Comparison of ENCODE assay signal across 11 cellular contexts in the genomic region with DNA sequence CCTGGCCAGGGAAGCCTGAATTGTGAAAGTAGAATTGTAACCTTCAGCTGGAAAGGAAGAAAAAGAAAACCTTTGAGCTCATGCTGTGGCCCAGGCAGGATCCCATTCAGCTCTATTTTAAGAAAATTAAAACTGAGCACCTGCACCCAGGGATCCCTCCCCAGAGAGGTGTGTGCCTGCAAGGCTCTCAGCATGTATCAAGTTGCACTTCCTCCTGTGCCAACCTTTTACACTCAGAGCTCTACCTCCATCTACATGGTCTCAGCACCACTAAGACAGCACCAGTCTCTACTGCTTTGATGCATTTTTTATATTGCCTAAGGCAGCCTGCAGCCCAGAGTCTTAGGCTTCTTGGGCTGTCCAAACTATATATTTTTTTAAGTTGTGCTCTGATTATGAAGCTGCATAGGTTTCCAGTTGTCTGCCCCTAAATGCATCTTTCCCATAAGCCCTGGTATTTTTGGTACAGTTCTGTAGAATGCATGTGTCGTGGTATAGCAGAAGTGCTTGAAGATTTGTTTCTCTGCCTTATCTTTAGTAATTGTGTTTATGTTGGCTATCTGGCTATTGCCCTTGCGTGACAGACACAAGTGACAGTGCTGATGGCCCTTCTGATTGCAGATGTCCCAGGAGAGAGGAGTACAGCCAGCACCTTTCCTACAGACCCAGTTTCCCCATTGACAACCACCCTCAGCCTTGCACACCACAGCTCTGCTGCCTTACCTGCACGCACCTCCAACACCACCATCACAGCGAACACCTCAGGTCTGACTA.
A peak's percentile ranks its signal among the peaks of the same experiment; 100 is the strongest.
DNase-seq lines count a peak whose midpoint lies in the region; ATAC-seq and TF ChIP-seq lines count a peak whose summit lies in the region.
"Had no signal": no experiment of that assay in that cellular context is flagged by ENCODE, and none has a peak within 500 bp of the region (broad histone marks: within the 10 kb centered on the region; RNA-seq: fewer than 3 reads in every experiment).

No MANE protein-coding gene starts in this region.

- no peaks in the 10 kb centered on the region for H4K20me1 ChIP-seq in MM.1S (ENCODE audit: insufficient read depth, low read length)

- H3K4me3 Mint-ChIP-seq in activated CD4-positive, alpha-beta T cell treated with anti-CD3 and anti-CD28 coated beads, Interleukin-2, amount 10 ng/mL, durations not matched to agents 24 days and 14 days, result no peak overlapping the region
- H3K4me3 Mint-ChIP-seq in activated CD8-positive, alpha-beta T cell treated with anti-CD3 and anti-CD28 coated beads, Interleukin-2, amount 10 ng/mL, durations not matched to agents 7 days and 5 days, result no peak overlapping the region
- H3K4me3 Mint-ChIP-seq in natural killer cell treated with Interleukin-12 subunit alpha and Interleukin-12 subunit beta and Interleukin-15 and Interleukin-18, amount 100 ng/mL, for 72 hours, result peak overlapping the region; percentile 14
- no peak overlapping the region for H3K4me3 Mint-ChIP-seq in activated CD4-positive, alpha-beta T cell treated with anti-CD3 and anti-CD28 coated beads, Interleukin-2, amount 10 ng/mL, durations not matched to agents 7 days and 5 days

- peaks cover 15% of the 10 kb centered on the region for H3F3A ChIP-seq in MM.1S (ENCODE audit: insufficient read depth, low read length)

- WGBS in esophagus squamous epithelium, 2 donors, result 75 to 86% methylated on average over 4 of the region's 4 CpGs

- H2AFZ ChIP-seq in MM.1S (ENCODE audit: low read length), result 0 out of 2 replicates have a peak overlapping the region, but pooled peaks have one; percentile 11

- H3K4me1 ChIP-seq in MM.1S (ENCODE audit: low read length), result peaks cover 22% of the 10 kb centered on the region
- peaks cover 0 to 5% (median 0%) of the 10 kb centered on the region in 3 donors for H3K4me1 ChIP-seq in esophagus squamous epithelium

- DNase-seq in activated CD4-positive, alpha-beta T cell treated with anti-CD3 and anti-CD28 coated beads, Interleukin-2, amount 10 ng/mL, durations not matched to agents 24 days and 14 days, result no peak
- DNase-seq in activated CD4-positive, alpha-beta T cell treated with anti-CD3 and anti-CD28 coated beads, Interleukin-2, amount 50 U/mL, for 1 hour, result no peak
- peak; percentile 77 for DNase-seq in MM.1S
- DNase-seq in activated CD8-positive, alpha-beta T cell treated with anti-CD3 and anti-CD28 coated beads, Interleukin-2, amount 10 ng/mL, durations not matched to agents 7 days and 5 days, result no peak
- DNase-seq in natural killer cell treated with Interleukin-12 subunit alpha and Interleukin-12 subunit beta and Interleukin-15 and Interleukin-18, amount 100 ng/mL, for 72 hours (ENCODE audit: low spot score), result no peak
- DNase-seq in HT-29 (ENCODE audit: low spot score), result no peak
- no peak for DNase-seq in esophagus squamous epithelium (lab: John Stamatoyannopoulos, UW)
- DNase-seq in activated CD4-positive, alpha-beta T cell treated with anti-CD3 and anti-CD28 coated beads, Interleukin-2, amount 10 ng/mL, durations not matched to agents 7 days and 5 days, result no peak
- DNase-seq: activated CD8-positive, alpha-beta memory T cell treated with anti-CD3 and anti-CD28 coated beads, Interleukin-2, amount 50 U/mL, for 4 hours; brain microvascular endothelial cell; lower lobe of right lung had no signal

- no peaks in the 10 kb centered on the region for H3K79me2 ChIP-seq in MM.1S (ENCODE audit: low read length)

- TF ChIP-seq CTCF in MM.1S (IDR thresholded peaks at IDR 0.05; ENCODE audit: low read length) (no peak), esophagus squamous epithelium (IDR thresholded peaks at IDR 0.05) (no peak)

- CTCF ChIA-PET in activated CD8-positive, alpha-beta T cell treated with anti-CD3 and anti-CD28 coated beads, Interleukin-2, amount 10 ng/mL, durations not matched to agents 7 days and 5 days (lab: Charles Lee), result interaction anchor here (1.0 to 1.7 kb wide), 7 partner anchors 16 to 542 kb away, joined by 3 to 5 read pairs (median 3); no protein-coding TSS in a partner anchor
- CTCF ChIA-PET in activated CD4-positive, alpha-beta T cell treated with anti-CD3 and anti-CD28 coated beads, Interleukin-2, amount 10 ng/mL, durations not matched to agents 7 days and 5 days (lab: Charles Lee), result interaction anchor here (0.6 to 2.7 kb wide), 7 partner anchors 11 to 48 kb away, joined by 3 to 13 read pairs (median 4); no protein-coding TSS in a partner anchor

- POLR2A ChIA-PET in activated CD8-positive, alpha-beta T cell treated with anti-CD3 and anti-CD28 coated beads, Interleukin-2, amount 10 ng/mL, durations not matched to agents 7 days and 5 days (lab: Charles Lee), result interaction anchor here (1.0 kb wide), 1 partner anchor 41 kb away, joined by 3 read pairs; no protein-coding TSS in a partner anchor
- POLR2A ChIA-PET in activated CD4-positive, alpha-beta T cell treated with anti-CD3 and anti-CD28 coated beads, Interleukin-2, amount 10 ng/mL, durations not matched to agents 7 days and 5 days (lab: Charles Lee), result no interaction called here

- ATAC-seq in activated CD8-positive, alpha-beta T cell treated with anti-CD3 and anti-CD28 coated beads, Interleukin-2, amount 10 ng/mL, durations not matched to agents 7 days and 5 days, result peak; percentile 12
- ATAC-seq in natural killer cell treated with Interleukin-12 subunit alpha and Interleukin-12 subunit beta and Interleukin-15 and Interleukin-18, amount 100 ng/mL, for 72 hours, result no peak
- ATAC-seq: lower lobe of right lung had no signal

- H3K4me1 Mint-ChIP-seq in activated CD4-positive, alpha-beta T cell treated with anti-CD3 and anti-CD28 coated beads, Interleukin-2, amount 10 ng/mL, durations not matched to agents 24 days and 14 days, result peaks cover 66% of the 10 kb centered on the region
- peaks cover 70% of the 10 kb centered on the region for H3K4me1 Mint-ChIP-seq in activated CD8-positive, alpha-beta T cell treated with anti-CD3 and anti-CD28 coated beads, Interleukin-2, amount 10 ng/mL, durations not matched to agents 7 days and 5 days (ENCODE audit: low read depth)
- peaks cover 51 to 63% of the 10 kb centered on the region in 2 donors for H3K4me1 Mint-ChIP-seq in natural killer cell treated with Interleukin-12 subunit alpha and Interleukin-12 subunit beta and Interleukin-15 and Interleukin-18, amount 100 ng/mL, for 72 hours (ENCODE audit: low read depth in 2 of 2)
- H3K4me1 Mint-ChIP-seq in activated CD4-positive, alpha-beta T cell treated with anti-CD3 and anti-CD28 coated beads, Interleukin-2, amount 10 ng/mL, durations not matched to agents 7 days and 5 days, result peaks cover 74% of the 10 kb centered on the region

- TF ChIP-seq POLR2A in esophagus squamous epithelium (IDR thresholded peaks at IDR 0.05), result no peak

- intact Hi-C loops in activated CD4-positive, alpha-beta T cell treated with anti-CD3 and anti-CD28 coated beads, Interleukin-2, amount 10 ng/mL, durations not matched to agents 24 days and 14 days (cut with micrococcal nuclease), result no loop called here
- intact Hi-C loops in esophagus squamous epithelium (cut with DNase I), result no loop called here

- H3K4me3 ChIP-seq in MM.1S (ENCODE audit: low read length) (no peak overlapping the region), esophagus squamous epithelium (no peak overlapping the region)
- H3K4me3 ChIP-seq: lower lobe of right lung had no signal

- peaks cover 79% of the 10 kb centered on the region for H3K36me3 Mint-ChIP-seq in activated CD4-positive, alpha-beta T cell treated with anti-CD3 and anti-CD28 coated beads, Interleukin-2, amount 10 ng/mL, durations not matched to agents 24 days and 14 days (ENCODE audit: low read depth)
- H3K36me3 Mint-ChIP-seq in activated CD8-positive, alpha-beta T cell treated with anti-CD3 and anti-CD28 coated beads, Interleukin-2, amount 10 ng/mL, durations not matched to agents 7 days and 5 days (ENCODE audit: low read depth), result peaks cover 83% of the 10 kb centered on the region
- H3K36me3 Mint-ChIP-seq in natural killer cell treated with Interleukin-12 subunit alpha and Interleukin-12 subunit beta and Interleukin-15 and Interleukin-18, amount 100 ng/mL, for 72 hours, result peaks cover 70% of the 10 kb centered on the region
- peaks cover 85% of the 10 kb centered on the region for H3K36me3 Mint-ChIP-seq in activated CD4-positive, alpha-beta T cell treated with anti-CD3 and anti-CD28 coated beads, Interleukin-2, amount 10 ng/mL, durations not matched to agents 7 days and 5 days (ENCODE audit: low read depth)

- H3K9me3 ChIP-seq in MM.1S (replicated peaks; ENCODE audit: insufficient read depth, low read length), result no peaks in the 10 kb centered on the region
- no peaks in the 10 kb centered on the region for H3K9me3 ChIP-seq in esophagus squamous epithelium
- H3K9me3 ChIP-seq: lower lobe of right lung had no signal

- peak overlapping the region; percentile 80 for H3K27ac Mint-ChIP-seq in activated CD4-positive, alpha-beta T cell treated with anti-CD3 and anti-CD28 coated beads, Interleukin-2, amount 10 ng/mL, durations not matched to agents 24 days and 14 days
- peak overlapping the region; percentile 13 for H3K27ac Mint-ChIP-seq in activated CD8-positive, alpha-beta T cell treated with anti-CD3 and anti-CD28 coated beads, Interleukin-2, amount 10 ng/mL, durations not matched to agents 7 days and 5 days
- H3K27ac Mint-ChIP-seq in natural killer cell treated with Interleukin-12 subunit alpha and Interleukin-12 subunit beta and Interleukin-15 and Interleukin-18, amount 100 ng/mL, for 72 hours, result peak overlapping the region; percentile 77 to 91
- H3K27ac Mint-ChIP-seq in activated CD4-positive, alpha-beta T cell treated with anti-CD3 and anti-CD28 coated beads, Interleukin-2, amount 10 ng/mL, durations not matched to agents 7 days and 5 days, result no peak overlapping the region

- H3K36me3 ChIP-seq in MM.1S (replicated peaks; ENCODE audit: insufficient read depth, low read length), result no peaks in the 10 kb centered on the region
- H3K36me3 ChIP-seq in esophagus squamous epithelium, result no peaks in the 10 kb centered on the region
- H3K36me3 ChIP-seq: brain microvascular endothelial cell had no signal

- no peak overlapping the region for H3K9ac ChIP-seq in MM.1S (ENCODE audit: low read length)

- H3K9me3 Mint-ChIP-seq in activated CD4-positive, alpha-beta T cell treated with anti-CD3 and anti-CD28 coated beads, Interleukin-2, amount 10 ng/mL, durations not matched to agents 24 days and 14 days, result no peaks in the 10 kb centered on the region
- H3K9me3 Mint-ChIP-seq in activated CD8-positive, alpha-beta T cell treated with anti-CD3 and anti-CD28 coated beads, Interleukin-2, amount 10 ng/mL, durations not matched to agents 7 days and 5 days (ENCODE audit: insufficient read depth), result no peaks in the 10 kb centered on the region
- no peaks in the 10 kb centered on the region for H3K9me3 Mint-ChIP-seq in natural killer cell treated with Interleukin-12 subunit alpha and Interleukin-12 subunit beta and Interleukin-15 and Interleukin-18, amount 100 ng/mL, for 72 hours
- H3K9me3 Mint-ChIP-seq in activated CD4-positive, alpha-beta T cell treated with anti-CD3 and anti-CD28 coated beads, Interleukin-2, amount 10 ng/mL, durations not matched to agents 7 days and 5 days, result no peaks in the 10 kb centered on the region

- H3K27ac ChIP-seq in MM.1S (ENCODE audit: low read length) (peak overlapping the region; percentile 38; the same call in 1 of the 2 replicates), esophagus squamous epithelium (no peak overlapping the region)
- H3K27ac ChIP-seq: brain microvascular endothelial cell, lower lobe of right lung had no signal

- H3K27me3 ChIP-seq in MM.1S (replicated peaks; ENCODE audit: insufficient read depth, low read length) (no peaks in the 10 kb centered on the region), esophagus squamous epithelium (no peaks in the 10 kb centered on the region)
- H3K27me3 ChIP-seq: brain microvascular endothelial cell had no signal

- H3K9me2 ChIP-seq in MM.1S (replicated peaks; ENCODE audit: insufficient read depth, low read length), result no peaks in the 10 kb centered on the region

- H3K27me3 Mint-ChIP-seq in activated CD4-positive, alpha-beta T cell treated with anti-CD3 and anti-CD28 coated beads, Interleukin-2, amount 10 ng/mL, durations not matched to agents 24 days and 14 days, result no peaks in the 10 kb centered on the region
- H3K27me3 Mint-ChIP-seq in activated CD8-positive, alpha-beta T cell treated with anti-CD3 and anti-CD28 coated beads, Interleukin-2, amount 10 ng/mL, durations not matched to agents 7 days and 5 days (ENCODE audit: low read depth), result no peaks in the 10 kb centered on the region
- no peaks in the 10 kb centered on the region for H3K27me3 Mint-ChIP-seq in natural killer cell treated with Interleukin-12 subunit alpha and Interleukin-12 subunit beta and Interleukin-15 and Interleukin-18, amount 100 ng/mL, for 72 hours
- H3K27me3 Mint-ChIP-seq in activated CD4-positive, alpha-beta T cell treated with anti-CD3 and anti-CD28 coated beads, Interleukin-2, amount 10 ng/mL, durations not matched to agents 7 days and 5 days, result no peaks in the 10 kb centered on the region

- H3K4me2 ChIP-seq in MM.1S (ENCODE audit: low read depth, low read length), result peak overlapping the region; percentile 38
